ENCODE assay signal across 8 cellular contexts in the genomic region with DNA sequence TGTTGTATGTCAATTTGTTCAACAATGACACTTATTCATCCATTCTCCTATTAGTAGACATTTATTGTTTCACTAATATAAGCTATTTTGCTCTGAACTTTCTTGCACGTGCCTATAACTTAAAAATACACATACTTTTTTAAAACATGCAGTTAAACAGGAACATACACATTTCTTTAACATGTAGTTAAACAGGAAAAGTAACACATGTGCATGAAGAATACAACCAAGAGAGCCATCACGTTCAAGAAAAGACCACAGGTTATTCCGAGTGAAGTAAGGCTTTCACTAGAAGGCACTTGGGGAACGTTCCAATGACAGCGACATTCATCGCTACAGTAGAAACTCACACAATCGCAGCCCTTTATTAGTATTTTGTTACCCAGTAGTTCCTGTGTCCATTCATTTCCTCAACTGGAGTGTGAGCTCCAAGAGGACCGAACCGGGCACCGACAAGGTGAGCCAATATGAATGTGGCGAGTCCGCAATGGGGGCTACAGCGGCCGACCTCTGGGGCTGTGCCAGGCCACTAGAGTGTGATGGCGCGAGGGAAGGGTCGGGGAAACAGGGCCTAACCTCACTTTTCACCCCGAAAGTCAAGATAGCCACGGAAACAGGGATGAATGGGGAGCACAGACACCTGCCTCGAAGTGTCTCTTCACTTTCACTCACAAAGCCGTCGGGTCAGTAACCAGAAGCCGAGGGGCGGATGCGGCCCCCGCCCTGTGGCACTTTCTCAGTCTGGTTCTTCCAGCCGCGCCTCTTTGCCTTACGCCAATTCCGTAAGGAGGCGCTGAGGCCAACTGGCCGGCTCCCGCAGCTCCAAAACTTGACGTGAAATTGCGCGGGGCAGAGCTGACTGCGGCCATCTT. TPM values are rescaled to one million over a fixed set of nuclear protein-coding genes. Genes with fewer than 3 reads are reported as not detected.
DNase-seq lines count a peak whose midpoint lies in the region; ATAC-seq, FAIRE-seq and TF ChIP-seq lines count a peak whose summit lies in the region.

No MANE protein-coding gene starts in this region.

- no peaks in the 10 kb centered on the region for H3K9me3 Mint-ChIP-seq in activated naive CD4-positive, alpha-beta T cell treated with anti-CD3 and anti-CD28 coated beads, Interleukin-2, amount 50 U/mL, for 72 hours

- H3K4me3 ChIP-seq in SJSA1 (peak overlapping the region; percentile 76), pancreas (peak overlapping the region; percentile 47 to 96 (median 68)), transverse colon (peak overlapping the region; percentile 48 to 89 (median 84))

- H3K4me1 ChIP-seq in SJSA1 (replicated peaks): peaks cover 18% of the 10 kb centered on the region
- H3K4me1 ChIP-seq in pancreas: peaks cover 3 to 25% (median 24%) of the 10 kb centered on the region in 3 donors
- H3K4me1 ChIP-seq in transverse colon: peaks cover 7 to 38% (median 29%) of the 10 kb centered on the region in 4 donors

- peak; percentile 69 for DNase-seq in GM10266 (ENCODE audit: extremely low spot score)
- DNase-seq in NAMALWA (ENCODE audit: low spot score): peak; percentile 98
- peak in 1 of 2 experiments; percentile 86 for DNase-seq in SJSA1 (ENCODE audit: low read depth in 1 of 2, low spot score in 2 of 2)
- peak; percentile 85 to 89 for DNase-seq in activated naive CD4-positive, alpha-beta T cell treated with anti-CD3 and anti-CD28 coated beads, Interleukin-2, amount 50 U/mL, for 72 hours (ENCODE audit: low spot score in 2 of 2)
- DNase-seq in Right ventricle myocardium inferior (ENCODE audit: missing footprints): peak; percentile 94
- DNase-seq in pancreas: peak; percentile 80 to 89 (median 86)
- peak; percentile 89 for DNase-seq in transverse colon

- TF ChIP-seq POLR2A in transverse colon (IDR thresholded peaks at IDR 0.05): no peak

- WGBS in pancreas, 2 donors: 1% methylated on average over 37 of the region's 37 CpGs
- 8 to 9% methylated on average over 10 to 36 of the region's 37 CpGs for WGBS in transverse colon (ENCODE audit: low coverage in 1 of 2), 2 donors

- H3K27ac ChIP-seq in SJSA1: peak overlapping the region; percentile 97
- peak overlapping the region; percentile 92 to 97 (median 96) for H3K27ac ChIP-seq in pancreas
- peak overlapping the region; percentile 98 to 100 (median 98) for H3K27ac ChIP-seq in transverse colon

- H3K9me3 ChIP-seq in SJSA1 (replicated peaks) (no peaks in the 10 kb centered on the region), pancreas (no peaks in the 10 kb centered on the region), transverse colon (no peaks in the 10 kb centered on the region)

- H3K27me3 ChIP-seq in SJSA1 (replicated peaks): no peaks in the 10 kb centered on the region
- no peaks in the 10 kb centered on the region for H3K27me3 ChIP-seq in pancreas
- H3K27me3 ChIP-seq in transverse colon: no peaks in the 10 kb centered on the region

- peak; percentile 47 for ATAC-seq in HG02571 (IDR thresholded peaks at IDR 0.05; ENCODE audit: unreplicated experiment)
- peak; percentile 54 to 58 for ATAC-seq in activated naive CD4-positive, alpha-beta T cell treated with anti-CD3 and anti-CD28 coated beads, Interleukin-2, amount 50 U/mL, for 72 hours
- peak; percentile 75 for ATAC-seq in Right ventricle myocardium inferior
- ATAC-seq in pancreas: peak; percentile 60 to 82 (median 72)

- intact Hi-C loops in Right ventricle myocardium inferior (cut with DNase I) (loop anchor here (2.0 to 10.0 kb wide), 6 partner anchors 43 to 107 kb away; no protein-coding TSS in a partner anchor), pancreas (cut with DNase I) (no loop called here), transverse colon (cut with DNase I; ENCODE audit: low total_unique reads) (loop anchor here (5.0 kb wide), 2 partner anchors 83 to 102 kb away; no protein-coding TSS in a partner anchor)

- in situ Hi-C loops in transverse colon (cut with MboI; ENCODE audit: low pct_ligation_motif_present in 1 of 4, low pct_unique_long_range_greater_than_20kb in 1 of 4, low sequenced_read_pairs in 3 of 4): loop anchor here in 1 of 4 donors (25.0 kb wide), 1 partner anchor 88 kb away; no protein-coding TSS in a partner anchor

- TF ChIP-seq CTCF in GM10266 (IDR thresholded peaks at IDR 0.05; ENCODE audit: control insufficient read depth, insufficient read depth, low read depth, missing control alignments) (no peak), pancreas (IDR thresholded peaks at IDR 0.05) (no peak), transverse colon (IDR thresholded peaks at IDR 0.05) (no peak)

- no peak for FAIRE-seq in pancreas (lab: Jason Lieb, UNC)

- H3K27ac Mint-ChIP-seq in activated naive CD4-positive, alpha-beta T cell treated with anti-CD3 and anti-CD28 coated beads, Interleukin-2, amount 50 U/mL, for 72 hours: peak overlapping the region; percentile 95 to 96

- TF ChIP-seq EP300 in transverse colon (IDR thresholded peaks at IDR 0.05; ENCODE audit: low read depth): no peak

- H3K36me3 ChIP-seq in SJSA1: peaks cover 6% of the 10 kb centered on the region
- H3K36me3 ChIP-seq in pancreas: no peaks in the 10 kb centered on the region
- no peaks in the 10 kb centered on the region for H3K36me3 ChIP-seq in transverse colon

- H3K36me3 Mint-ChIP-seq in activated naive CD4-positive, alpha-beta T cell treated with anti-CD3 and anti-CD28 coated beads, Interleukin-2, amount 50 U/mL, for 72 hours: peaks cover 26 to 29% of the 10 kb centered on the region in 2 donors

RNA-seq across cellular contexts. Expression of a gene that starts 0.8 kb away (rescaled TPM):
- total RNA-seq in SJSA1 (2014; rRNA removed; shearing (Covaris generic)): 420 and 460 TPM in 2 replicates
- total RNA-seq in activated naive CD4-positive, alpha-beta T cell treated with anti-CD3 and anti-CD28 coated beads, Interleukin-2, amount 50 U/mL, for 72 hours: 100 to 1,000 TPM; 198 to 224 TPM
- total RNA-seq in Right ventricle myocardium inferior: 175 TPM
- total RNA-seq in pancreas: 10 to 100 TPM; 27.6 to 75.9 (median 37.7) TPM
- 10 to 100 TPM; 35.7 to 73.5 TPM for polyA plus RNA-seq in pancreas
- total RNA-seq in transverse colon: 100 to 1,000 TPM in 2 of 4 donors, 10 to 100 TPM in 2; 73.2 to 131 (median 101) TPM

Comparison
In these comparisons a context has a peak if more than half of its experiments do, and no peak if none do; other contexts are left out.
1. intact Hi-C loops: an anchor here in Right ventricle myocardium inferior (2.0 to 10.0 kb wide) and transverse colon (5.0 kb wide); none called in pancreas.